ENCODE assay signal across 15 cellular contexts in genomic region chr1:209389258-209389657, GRCh38.
DNase-seq lines count a peak whose midpoint lies in the region; ATAC-seq and TF ChIP-seq lines count a peak whose summit lies in the region.
"Had no signal": no experiment of that assay in that cellular context is flagged by ENCODE, and none has a peak within 500 bp of the region (broad histone marks: within the 10 kb centered on the region; RNA-seq: fewer than 3 reads in every experiment).

No MANE protein-coding gene starts in this region.

- no peaks in the 10 kb centered on the region for H3K4me1 Mint-ChIP-seq in CD8-positive, alpha-beta memory T cell
- H3K4me1 Mint-ChIP-seq: activated CD4-positive, alpha-beta T cell treated with anti-CD3 and anti-CD28 coated beads, Interleukin-2, amount 10 ng/mL, durations not matched to agents 24 days and 14 days; activated naive CD8-positive, alpha-beta T cell treated with anti-CD3 and anti-CD28 coated beads for 36 hours had no signal

- peaks cover 4 to 15% of the 10 kb centered on the region in 2 donors for H3K27me3 Mint-ChIP-seq in CD8-positive, alpha-beta memory T cell

- peak; percentile 87 for ATAC-seq in PC-3
- no peak for ATAC-seq in GM18520 (IDR thresholded peaks at IDR 0.05; ENCODE audit: unreplicated experiment)

- H3K36me3 Mint-ChIP-seq in CD8-positive, alpha-beta memory T cell: no peaks in the 10 kb centered on the region
- H3K36me3 Mint-ChIP-seq: activated naive CD8-positive, alpha-beta T cell treated with anti-CD3 and anti-CD28 coated beads for 36 hours had no signal

- H3K9me3 ChIP-seq in PC-3 (ENCODE audit: low read length): no peaks in the 10 kb centered on the region
- H3K9me3 ChIP-seq in CD8-positive, alpha-beta memory T cell (ENCODE audit: low read length): no peaks in the 10 kb centered on the region
- H3K9me3 ChIP-seq: pancreas, tibial nerve had no signal

- peak; percentile 92 for DNase-seq in EL
- DNase-seq in PC-3: peak; percentile 99
- peak; percentile 99 for DNase-seq in epithelial cell of esophagus (ENCODE audit: low read depth)
- DNase-seq in renal cortical epithelial cell (ENCODE audit: low read depth): peak; percentile 100
- no peak for DNase-seq in DMS79 treated with DMSO at 0.1 percent for 48 hours (lab: John Stamatoyannopoulos, UW)
- no peak for DNase-seq in CD8-positive, alpha-beta memory T cell
- no peak for DNase-seq in caudate nucleus (lab: John Stamatoyannopoulos, UW)
- DNase-seq: activated CD4-positive, alpha-beta T cell treated with anti-CD3 and anti-CD28 coated beads, Interleukin-2, amount 10 ng/mL, durations not matched to agents 24 days and 14 days; activated naive CD8-positive, alpha-beta T cell treated with anti-CD3 and anti-CD28 coated beads for 36 hours; GDM1; NCI-H2171 treated with DMSO at 0.1 percent for 48 hours; pancreas; SHP77 treated with DMSO at 0.1 percent for 48 hours had no signal

- POLR2A ChIA-PET in PC-3 (lab: Charles Lee; ENCODE audit: unreplicated experiment): no interaction called here
- POLR2A ChIA-PET in CD8-positive, alpha-beta memory T cell (lab: Charles Lee): no interaction called here

- peaks cover 51% of the 10 kb centered on the region for H3K4me1 ChIP-seq in PC-3 (ENCODE audit: insufficient read depth, low read length)
- no peaks in the 10 kb centered on the region for H3K4me1 ChIP-seq in CD8-positive, alpha-beta memory T cell (ENCODE audit: insufficient read depth, low read length)
- H3K4me1 ChIP-seq: pancreas, tibial nerve had no signal

- no TSS peak for BruUV-seq in PC-3 (replicated peaks; lab: Mats Ljungman, UMichigan)

- H3K27me3 ChIP-seq in PC-3 (ENCODE audit: low read length): no peaks in the 10 kb centered on the region
- H3K27me3 ChIP-seq in CD8-positive, alpha-beta memory T cell (ENCODE audit: insufficient read depth, low read length, poor library complexity, severe bottlenecking): no peaks in the 10 kb centered on the region
- H3K27me3 ChIP-seq: pancreas, tibial nerve had no signal

- H3K4me3 ChIP-seq in PC-3 (ENCODE audit: low read length) (no peak overlapping the region), epithelial cell of esophagus (ENCODE audit: low read length) (no peak overlapping the region)
- H3K4me3 ChIP-seq in CD8-positive, alpha-beta memory T cell (ENCODE audit: low read length): no peak overlapping the region
- H3K4me3 ChIP-seq: pancreas, tibial nerve had no signal

- no peaks in the 10 kb centered on the region for H3K9me2 ChIP-seq in PC-3 (replicated peaks; ENCODE audit: low read length)

- intact Hi-C loops in PC-3 (cut with micrococcal nuclease): no loop called here

- TF ChIP-seq CTCF in PC-3 (conservative IDR thresholded peaks at IDR 0.05; ENCODE audit: low read depth, low read length) (no peak), epithelial cell of esophagus (IDR thresholded peaks at IDR 0.05; ENCODE audit: insufficient read depth, low read depth, low read length, missing control alignments) (no peak)

- peaks cover 0 to 1% (median 0%) of the 10 kb centered on the region in 5 donors for H3K9me3 Mint-ChIP-seq in CD8-positive, alpha-beta memory T cell
- H3K9me3 Mint-ChIP-seq: activated CD4-positive, alpha-beta T cell treated with anti-CD3 and anti-CD28 coated beads, Interleukin-2, amount 10 ng/mL, durations not matched to agents 24 days and 14 days; activated naive CD8-positive, alpha-beta T cell treated with anti-CD3 and anti-CD28 coated beads for 36 hours had no signal

- no peaks in the 10 kb centered on the region for H4K20me1 ChIP-seq in PC-3 (ENCODE audit: low read length)

- H3K4me2 ChIP-seq in PC-3 (ENCODE audit: low read length): peak overlapping the region; percentile 55; the same call in 1 of the 2 replicates

- H3K79me2 ChIP-seq in PC-3 (ENCODE audit: low read length): no peaks in the 10 kb centered on the region

- CTCF ChIA-PET in PC-3 (lab: Charles Lee): no interaction called here
- CTCF ChIA-PET in CD8-positive, alpha-beta memory T cell (lab: Charles Lee): no interaction called here

- H3K27ac ChIP-seq in PC-3 (ENCODE audit: low read length): peak overlapping the region; percentile 81
- H3K27ac ChIP-seq in CD8-positive, alpha-beta memory T cell (ENCODE audit: low read depth, low read length): no peak overlapping the region
- H3K27ac ChIP-seq in caudate nucleus (ENCODE audit: low read depth, low read length): no peak overlapping the region
- H3K27ac ChIP-seq: pancreas, tibial nerve had no signal

- no peak overlapping the region for H3K9ac ChIP-seq in PC-3 (ENCODE audit: low read length)

- H3K27ac Mint-ChIP-seq in CD8-positive, alpha-beta memory T cell: no peak overlapping the region
- H3K27ac Mint-ChIP-seq: activated CD4-positive, alpha-beta T cell treated with anti-CD3 and anti-CD28 coated beads, Interleukin-2, amount 10 ng/mL, durations not matched to agents 24 days and 14 days; activated naive CD8-positive, alpha-beta T cell treated with anti-CD3 and anti-CD28 coated beads for 36 hours had no signal

- H3F3A ChIP-seq in PC-3 (ENCODE audit: low read length, unreplicated experiment): peaks cover 3% of the 10 kb centered on the region

- no peak overlapping the region for H3K4me3 Mint-ChIP-seq in CD8-positive, alpha-beta memory T cell
- H3K4me3 Mint-ChIP-seq: activated CD4-positive, alpha-beta T cell treated with anti-CD3 and anti-CD28 coated beads, Interleukin-2, amount 10 ng/mL, durations not matched to agents 24 days and 14 days; activated naive CD8-positive, alpha-beta T cell treated with anti-CD3 and anti-CD28 coated beads for 36 hours had no signal

- H2AFZ ChIP-seq in PC-3 (ENCODE audit: low read length): no peak overlapping the region

- H3K36me3 ChIP-seq in PC-3 (ENCODE audit: low read depth, low read length): no peaks in the 10 kb centered on the region
- H3K36me3 ChIP-seq in CD8-positive, alpha-beta memory T cell (ENCODE audit: insufficient read depth, low read length): no peaks in the 10 kb centered on the region
- H3K36me3 ChIP-seq: pancreas, tibial nerve had no signal

Comparison
In these comparisons a context has a peak if more than half of its experiments do, and no peak if none do; other contexts are left out.
1. DNase-seq: peak in EL (single experiment), PC-3 (single experiment), epithelial cell of esophagus (single experiment) and renal cortical epithelial cell (single experiment); none in DMS79 treated with DMSO at 0.1 percent for 48 hours (single experiment), CD8-positive, alpha-beta memory T cell (0 of 5) and caudate nucleus (0 of 61).